1 cellular context compared by ENCODE assay signal in the genomic region with DNA sequence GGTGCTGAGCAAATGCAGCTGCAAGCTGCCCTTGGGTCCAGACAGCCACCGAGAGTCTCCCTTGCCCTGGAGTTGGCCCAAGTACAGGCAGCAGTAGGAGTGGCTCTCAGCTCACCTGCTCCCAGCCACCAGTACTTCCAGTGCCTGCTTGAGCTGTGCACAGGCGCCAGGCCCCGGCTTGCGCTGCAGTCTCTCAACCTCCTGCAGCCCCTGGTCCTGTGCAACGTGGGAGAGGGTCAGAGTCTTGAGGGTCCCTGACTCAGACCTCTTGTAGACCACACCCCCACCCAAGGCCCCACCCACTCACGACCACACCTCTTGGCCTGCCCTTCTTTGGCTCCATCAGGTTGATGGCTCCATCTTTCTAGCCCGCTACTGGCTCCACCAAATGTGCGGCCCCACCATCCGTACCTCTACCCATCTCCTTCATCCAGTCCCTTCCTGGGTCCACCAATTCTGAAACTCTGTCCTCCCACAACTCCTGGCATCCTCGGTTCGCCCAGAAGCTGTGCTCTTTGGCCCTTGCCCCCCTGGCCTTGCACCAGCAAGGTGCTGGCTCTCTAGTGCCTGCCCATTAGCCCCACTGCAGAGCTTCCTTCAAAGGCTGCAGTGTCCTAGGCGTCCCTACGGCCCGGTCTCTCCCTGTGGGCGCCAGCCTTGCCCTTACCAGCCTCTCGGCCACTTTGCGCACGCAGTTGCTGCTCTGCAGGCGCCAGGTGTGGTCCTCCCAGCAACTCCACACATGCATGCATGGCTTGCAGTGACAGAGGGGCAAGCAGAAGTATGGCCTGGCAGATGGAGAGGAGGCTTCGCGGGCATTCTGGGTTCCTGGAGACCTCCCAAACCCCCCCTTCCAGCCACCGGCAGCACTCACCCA.
A peak's percentile ranks its signal among the peaks of the same experiment; 100 is the strongest.
TF ChIP-seq lines count a peak whose summit lies in the region.

No MANE protein-coding gene starts in this region.

TF ChIP-seq in HepG2, 621 proteins besides CTCF, POLR2A, EP300 and RAD21:
- TF ChIP-seq, protein P1, sequence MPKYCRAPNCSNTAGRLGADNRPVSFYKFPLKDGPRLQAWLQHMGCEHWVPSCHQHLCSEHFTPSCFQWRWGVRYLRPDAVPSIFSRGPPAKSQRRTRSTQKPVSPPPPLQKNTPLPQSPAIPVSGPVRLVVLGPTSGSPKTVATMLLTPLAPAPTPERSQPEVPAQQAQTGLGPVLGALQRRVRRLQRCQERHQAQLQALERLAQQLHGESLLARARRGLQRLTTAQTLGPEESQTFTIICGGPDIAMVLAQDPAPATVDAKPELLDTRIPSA (CRISPR knock-in tag; IDR thresholded peaks at IDR 0.05; ENCODE audit: borderline replicate concordance): no peak
- TF ChIP-seq ZNF687 (CRISPR knock-in tag; IDR thresholded peaks at IDR 0.05) (0 out of 2 replicates have a peak, but pooled peaks have one; percentile 30), MXD1 (CRISPR knock-in tag; IDR thresholded peaks at IDR 0.05) (no peak), CCAR2 (optimal IDR thresholded peaks at IDR 0.05; ENCODE audit: low read depth, low read length) (no peak), HES4 (CRISPR knock-in tag; IDR thresholded peaks at IDR 0.05; ENCODE audit: borderline replicate concordance) (0 out of 2 replicates have a peak, but pooled peaks have one; percentile 42), PAF1 (CRISPR knock-in tag; IDR thresholded peaks at IDR 0.05) (no peak), SP4 (CRISPR knock-in tag; IDR thresholded peaks at IDR 0.05) (0 out of 2 replicates have a peak, but pooled peaks have one; percentile 26), THAP11 (CRISPR knock-in tag; IDR thresholded peaks at IDR 0.05) (no peak), PHF20 (CRISPR knock-in tag; IDR thresholded peaks at IDR 0.05) (0 out of 2 replicates have a peak, but pooled peaks have one; percentile 15), CHCHD3 (CRISPR knock-in tag; IDR thresholded peaks at IDR 0.05) (0 out of 2 replicates have a peak, but pooled peaks have one; percentile 41), ZNF737 (CRISPR knock-in tag; IDR thresholded peaks at IDR 0.05; ENCODE audit: borderline replicate concordance) (0 out of 2 replicates have a peak, but pooled peaks have one; percentile 15)
- TF ChIP-seq, protein P2, sequence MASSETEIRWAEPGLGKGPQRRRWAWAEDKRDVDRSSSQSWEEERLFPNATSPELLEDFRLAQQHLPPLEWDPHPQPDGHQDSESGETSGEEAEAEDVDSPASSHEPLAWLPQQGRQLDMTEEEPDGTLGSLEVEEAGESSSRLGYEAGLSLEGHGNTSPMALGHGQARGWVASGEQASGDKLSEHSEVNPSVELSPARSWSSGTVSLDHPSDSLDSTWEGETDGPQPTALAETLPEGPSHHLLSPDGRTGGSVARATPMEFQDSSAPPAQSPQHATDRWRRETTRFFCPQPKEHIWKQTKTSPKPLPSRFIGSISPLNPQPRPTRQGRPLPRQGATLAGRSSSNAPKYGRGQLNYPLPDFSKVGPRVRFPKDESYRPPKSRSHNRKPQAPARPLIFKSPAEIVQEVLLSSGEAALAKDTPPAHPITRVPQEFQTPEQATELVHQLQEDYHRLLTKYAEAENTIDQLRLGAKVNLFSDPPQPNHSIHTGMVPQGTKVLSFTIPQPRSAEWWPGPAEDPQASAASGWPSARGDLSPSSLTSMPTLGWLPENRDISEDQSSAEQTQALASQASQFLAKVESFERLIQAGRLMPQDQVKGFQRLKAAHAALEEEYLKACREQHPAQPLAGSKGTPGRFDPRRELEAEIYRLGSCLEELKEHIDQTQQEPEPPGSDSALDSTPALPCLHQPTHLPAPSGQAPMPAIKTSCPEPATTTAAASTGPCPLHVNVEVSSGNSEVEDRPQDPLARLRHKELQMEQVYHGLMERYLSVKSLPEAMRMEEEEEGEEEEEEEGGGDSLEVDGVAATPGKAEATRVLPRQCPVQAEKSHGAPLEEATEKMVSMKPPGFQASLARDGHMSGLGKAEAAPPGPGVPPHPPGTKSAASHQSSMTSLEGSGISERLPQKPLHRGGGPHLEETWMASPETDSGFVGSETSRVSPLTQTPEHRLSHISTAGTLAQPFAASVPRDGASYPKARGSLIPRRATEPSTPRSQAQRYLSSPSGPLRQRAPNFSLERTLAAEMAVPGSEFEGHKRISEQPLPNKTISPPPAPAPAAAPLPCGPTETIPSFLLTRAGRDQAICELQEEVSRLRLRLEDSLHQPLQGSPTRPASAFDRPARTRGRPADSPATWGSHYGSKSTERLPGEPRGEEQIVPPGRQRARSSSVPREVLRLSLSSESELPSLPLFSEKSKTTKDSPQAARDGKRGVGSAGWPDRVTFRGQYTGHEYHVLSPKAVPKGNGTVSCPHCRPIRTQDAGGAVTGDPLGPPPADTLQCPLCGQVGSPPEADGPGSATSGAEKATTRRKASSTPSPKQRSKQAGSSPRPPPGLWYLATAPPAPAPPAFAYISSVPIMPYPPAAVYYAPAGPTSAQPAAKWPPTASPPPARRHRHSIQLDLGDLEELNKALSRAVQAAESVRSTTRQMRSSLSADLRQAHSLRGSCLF (CRISPR knock-in tag; IDR thresholded peaks at IDR 0.05; ENCODE audit: borderline replicate concordance): no peak
- TF ChIP-seq, protein P3, sequence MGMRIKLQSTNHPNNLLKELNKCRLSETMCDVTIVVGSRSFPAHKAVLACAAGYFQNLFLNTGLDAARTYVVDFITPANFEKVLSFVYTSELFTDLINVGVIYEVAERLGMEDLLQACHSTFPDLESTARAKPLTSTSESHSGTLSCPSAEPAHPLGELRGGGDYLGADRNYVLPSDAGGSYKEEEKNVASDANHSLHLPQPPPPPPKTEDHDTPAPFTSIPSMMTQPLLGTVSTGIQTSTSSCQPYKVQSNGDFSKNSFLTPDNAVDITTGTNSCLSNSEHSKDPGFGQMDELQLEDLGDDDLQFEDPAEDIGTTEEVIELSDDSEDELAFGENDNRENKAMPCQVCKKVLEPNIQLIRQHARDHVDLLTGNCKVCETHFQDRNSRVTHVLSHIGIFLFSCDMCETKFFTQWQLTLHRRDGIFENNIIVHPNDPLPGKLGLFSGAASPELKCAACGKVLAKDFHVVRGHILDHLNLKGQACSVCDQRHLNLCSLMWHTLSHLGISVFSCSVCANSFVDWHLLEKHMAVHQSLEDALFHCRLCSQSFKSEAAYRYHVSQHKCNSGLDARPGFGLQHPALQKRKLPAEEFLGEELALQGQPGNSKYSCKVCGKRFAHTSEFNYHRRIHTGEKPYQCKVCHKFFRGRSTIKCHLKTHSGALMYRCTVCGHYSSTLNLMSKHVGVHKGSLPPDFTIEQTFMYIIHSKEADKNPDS (CRISPR knock-in tag; IDR thresholded peaks at IDR 0.05): 0 out of 2 replicates have a peak, but pooled peaks have one; percentile 35
